In the genomic region with DNA sequence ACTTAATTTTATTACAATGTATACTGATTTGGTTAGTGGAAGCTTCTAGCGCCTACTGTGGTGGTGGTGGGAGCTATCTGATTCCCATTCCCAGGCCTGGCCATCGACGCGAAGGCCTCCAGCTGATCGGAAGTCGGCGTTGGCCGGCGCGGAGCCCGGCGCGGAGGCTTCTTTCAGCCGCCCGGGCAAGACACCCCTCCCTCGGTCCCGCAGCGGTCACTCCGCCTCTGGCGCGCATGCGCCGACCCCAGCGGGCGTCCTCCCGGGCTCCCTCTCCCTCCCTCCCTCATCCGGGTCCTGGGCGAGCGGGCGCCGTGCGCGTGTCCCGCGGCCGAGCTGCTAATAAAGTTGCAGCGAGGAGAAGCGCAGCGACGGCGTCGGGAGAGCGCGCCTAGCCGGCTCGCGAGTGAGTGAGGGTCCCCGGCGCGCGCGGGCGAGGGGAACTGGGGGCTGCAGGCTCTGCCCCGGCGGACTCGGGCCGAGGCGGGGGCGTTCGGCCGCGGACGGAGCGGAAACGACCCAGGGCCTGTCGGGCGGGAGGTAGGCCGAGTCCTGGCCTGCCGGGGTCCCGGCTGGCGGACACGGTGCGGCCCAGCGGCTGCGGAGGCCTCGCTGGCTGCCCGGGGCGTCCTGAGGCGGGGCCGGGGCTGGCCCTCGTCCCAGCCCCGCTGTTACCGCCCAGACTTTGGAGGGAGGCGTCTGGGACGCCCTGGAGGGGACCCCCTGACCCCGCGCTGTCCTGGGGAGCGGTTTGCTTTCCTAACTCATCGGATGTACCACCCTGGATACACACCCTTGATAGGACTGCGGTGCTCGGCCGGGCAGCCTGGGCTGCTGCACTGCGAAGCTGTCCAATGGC, we compare ENCODE assay signal across 8 cellular contexts. TPM values are rescaled to one million over a fixed set of nuclear protein-coding genes. Genes with fewer than 3 reads are reported as not detected.
DNase-seq lines count a peak whose midpoint lies in the region; ATAC-seq, FAIRE-seq and TF ChIP-seq lines count a peak whose summit lies in the region.

A gene (plus strand): TSS at position 289 of the 859 bp plus-strand sequence. CDS start 20,916 bp downstream, outside the sequence.

- peak within 1 kb of the TSS; percentile 92 for H3K4me2 ChIP-seq in mammary epithelial cell (ENCODE audit: insufficient read depth, low read depth, low read length)

- H3K36me3 ChIP-seq in A673 (ENCODE audit: insufficient read depth, low read length, poor library complexity, severe bottlenecking): no peaks in the 10 kb centered on the region
- H3K36me3 ChIP-seq in mammary epithelial cell (ENCODE audit: insufficient read depth, low read length): no peaks in the 10 kb centered on the region
- H3K36me3 ChIP-seq in small intestine (ENCODE audit: control insufficient read depth in 2 of 2, insufficient read depth in 2 of 2, low read length in 2 of 2): no peaks in the 10 kb centered on the region

- peaks cover 6% of the 10 kb centered on the region for H3K27me3 ChIP-seq in A673 (replicated peaks; ENCODE audit: insufficient read depth, low read depth, low read length, poor library complexity)
- no peaks in the 10 kb centered on the region for H3K27me3 ChIP-seq in mammary epithelial cell (ENCODE audit: insufficient read depth, low read length)
- H3K27me3 ChIP-seq in small intestine (ENCODE audit: control insufficient read depth in 2 of 2, insufficient read depth in 2 of 2, low read length in 2 of 2): peaks cover 0 to 3% of the 10 kb centered on the region in 2 donors

- H3K4me1 ChIP-seq in A673 (ENCODE audit: insufficient read depth, low read length, poor library complexity, severe bottlenecking) (peaks cover 20% of the 10 kb centered on the region), mammary epithelial cell (ENCODE audit: insufficient read depth, low read length) (peaks cover 24% of the 10 kb centered on the region), small intestine (ENCODE audit: control insufficient read depth in 2 of 2, insufficient read depth in 1 of 2, low read depth in 1 of 2, low read length in 1 of 2) (peaks cover 5% of the 10 kb centered on the region in 2 donors)

- H3K9me3 ChIP-seq in A673 (ENCODE audit: low read depth, low read length, poor library complexity, severe bottlenecking): no peaks in the 10 kb centered on the region
- H3K9me3 ChIP-seq in mammary epithelial cell (replicated peaks; ENCODE audit: insufficient read depth, low read length): no peaks in the 10 kb centered on the region
- no peaks in the 10 kb centered on the region for H3K9me3 ChIP-seq in small intestine (ENCODE audit: control insufficient read depth, low read depth)

- WGBS in mammary epithelial cell (ENCODE audit: low coverage, missing lambda C conversion rate): 1% methylated on average over 25 of the region's 93 CpGs
- 0% methylated on average over 58 to 93 of the region's 93 CpGs for WGBS in small intestine, 3 donors

- dilution Hi-C loops in mammary epithelial cell (cut with HindIII; ENCODE audit: low sequenced_read_pairs): no loop called here

- CTCF ChIA-PET in A673 (lab: Charles Lee) (interaction anchor here (1.0 kb wide), 1 partner anchor 80 kb away, joined by 3 read pairs; no protein-coding TSS in a partner anchor), mammary epithelial cell (lab: Charles Lee; ENCODE audit: low non-redundant PET) (no interaction called here)

- H3K4me3 ChIP-seq in A673 (ENCODE audit: low read depth, low read length, poor library complexity, severe bottlenecking): peak within 1 kb of the TSS; percentile 84
- H3K4me3 ChIP-seq in WI38 (ENCODE audit: low read depth, low read length): peak within 1 kb of the TSS; percentile 90
- H3K4me3 ChIP-seq in mammary epithelial cell (replicated peaks in 1 of 3; ENCODE audit: insufficient read depth in 1 of 3, low read depth in 2 of 3, low read length in 3 of 3): peak within 1 kb of the TSS; percentile 83 to 90 (median 84)
- peak within 1 kb of the TSS; percentile 71 to 92 for H3K4me3 ChIP-seq in small intestine (ENCODE audit: low read depth in 1 of 2, low read length in 2 of 2)

- BruUV-seq in A673 (replicated peaks; lab: Mats Ljungman, UMichigan) (no TSS peak), mammary epithelial cell (replicated peaks; lab: Mats Ljungman, UMichigan) (no TSS peak)

- DNase-seq in A673 (ENCODE audit: low spot score) (peak; percentile 97), NCI-H2171 (lab: John Stamatoyannopoulos, UW) (peak; percentile 75), mammary epithelial cell (peak; percentile 93), iPS-NIHi11 (ENCODE audit: low spot score) (peak; percentile 99), small intestine (peak; percentile 92)

- no peak for TF ChIP-seq CTCF in A673 (conservative IDR thresholded peaks at IDR 0.05; ENCODE audit: low read depth, low read length)
- no peak for TF ChIP-seq CTCF in WI38 (IDR thresholded peaks at IDR 0.05; ENCODE audit: low read depth, low read length)
- no peak for TF ChIP-seq CTCF in mammary epithelial cell (conservative IDR thresholded peaks at IDR 0.05 in 1 of 2, IDR thresholded peaks at IDR 0.05 in 1 of 2; ENCODE audit: extremely low read depth in 1 of 2, insufficient read depth in 1 of 2, low read depth in 1 of 2, low read length in 2 of 2)

- H4K20me1 ChIP-seq in mammary epithelial cell (ENCODE audit: insufficient read depth, low read length): peaks cover 5% of the 10 kb centered on the region

- no peak for FAIRE-seq in small intestine (lab: Jason Lieb, UNC)

- in situ Hi-C loops in mammary epithelial cell (cut with MboI; ENCODE audit: low sequenced_read_pairs in 2 of 2): no loop called here

- POLR2A ChIA-PET in A673 (lab: Charles Lee; ENCODE audit: low non-redundant PET): interaction anchor here (0.6 to 0.7 kb wide), 2 partner anchors 34 to 146 kb away, joined by 3 to 4 read pairs; no protein-coding TSS in a partner anchor

- ATAC-seq in GM18858 (IDR thresholded peaks at IDR 0.05; ENCODE audit: unreplicated experiment) (peak; percentile 84), HG03066 (IDR thresholded peaks at IDR 0.05; ENCODE audit: low read depth, unreplicated experiment) (peak; percentile 84)

- peak within 1 kb of the TSS; percentile 85 for H3K9ac ChIP-seq in mammary epithelial cell (ENCODE audit: insufficient read depth, low read length)

- H2AFZ ChIP-seq in mammary epithelial cell (ENCODE audit: low read depth, low read length): peak within 1 kb of the TSS; percentile 94

- intact Hi-C loops in A673 (cut with micrococcal nuclease; ENCODE audit: unreplicated experiment): no loop called here
- intact Hi-C loops in mammary epithelial cell (cut with micrococcal nuclease): loop anchor here (2.0 kb wide), 2 partner anchors 42 to 50 kb away; no protein-coding TSS in a partner anchor

- peaks cover 54% of the 10 kb centered on the region for H3K79me2 ChIP-seq in mammary epithelial cell (ENCODE audit: insufficient read depth, low read length)

- H3K27ac ChIP-seq in A673 (ENCODE audit: low read depth, low read length, poor library complexity, severe bottlenecking) (peak within 1 kb of the TSS; percentile 88), mammary epithelial cell (ENCODE audit: insufficient read depth, low read depth, low read length) (peak within 1 kb of the TSS; percentile 85), small intestine (ENCODE audit: low read depth in 1 of 2, low read length in 1 of 2) (peak within 1 kb of the TSS; percentile 94 to 96)

RNA-seq across cellular contexts. Expression of the gene that starts here (rescaled TPM):
- total RNA-seq in A673 (2021) (72.0 and 73.0 TPM in 2 replicates), mammary epithelial cell (10 to 100 TPM; 66.8 to 84.2 TPM)
- polyA plus RNA-seq in mammary epithelial cell (60.8 TPM), small intestine (10 to 100 TPM in 1 of 3 donors, 1 to 10 TPM in 2; 3.4 to 10.8 (median 7.3) TPM)
- polyA minus RNA-seq in mammary epithelial cell: 49.1 TPM

Comparison
In these comparisons a context has a peak if more than half of its experiments do, and no peak if none do; other contexts are left out.
1. Peak in every context shown above with its lines: DNase-seq, ATAC-seq, H3K4me3 ChIP-seq and H3K27ac ChIP-seq.